ENCODE assay signal across 9 cellular contexts in genomic region chr4:7876096-7876993, GRCh38.
DNase-seq lines count a peak whose midpoint lies in the region; ATAC-seq, FAIRE-seq and TF ChIP-seq lines count a peak whose summit lies in the region.
"Had no signal": no experiment of that assay in that cellular context is flagged by ENCODE, and none has a peak within 500 bp of the region (broad histone marks: within the 10 kb centered on the region; RNA-seq: fewer than 3 reads in every experiment).

No MANE protein-coding gene starts in this region.

- H3K27me3 ChIP-seq in HAP-1 (ENCODE audit: low read depth) (no peaks in the 10 kb centered on the region), esophagus muscularis mucosa (no peaks in the 10 kb centered on the region), rectal smooth muscle tissue (ENCODE audit: control insufficient read depth, insufficient read depth, low read length) (no peaks in the 10 kb centered on the region)

- H3K9ac ChIP-seq in rectal smooth muscle tissue (ENCODE audit: low read length) (no peak overlapping the region), kidney (ENCODE audit: low read length in 2 of 2) (no peak overlapping the region)

- no peak for FAIRE-seq in kidney (lab: Jason Lieb, UNC)
- FAIRE-seq: islet of Langerhans had no signal

- intact Hi-C loops in esophagus muscularis mucosa (cut with DNase I), result loop anchor here (5.0 kb wide), 1 partner anchor 61 kb away; the partner anchor contains the start of gene AFAP1
- intact Hi-C loops in kidney (cut with DNase I), result no loop called here

- H3K27ac ChIP-seq in esophagus muscularis mucosa (replicated peaks in 1 of 4) (peak overlapping the region; percentile 74 to 89 (median 74)), rectal smooth muscle tissue (ENCODE audit: low read depth, low read length) (peak overlapping the region; percentile 75), kidney (ENCODE audit: low read depth in 2 of 2, low read length in 2 of 2) (no peak overlapping the region)

- H3K9me3 ChIP-seq in HAP-1, result no peaks in the 10 kb centered on the region
- H3K9me3 ChIP-seq in esophagus muscularis mucosa, result no peaks in the 10 kb centered on the region
- no peaks in the 10 kb centered on the region for H3K9me3 ChIP-seq in kidney (ENCODE audit: control insufficient read depth in 1 of 2, low read length in 2 of 2)

- ATAC-seq in activated CD4-positive, CD25-positive, alpha-beta regulatory T cell treated with anti-CD3 and anti-CD28 coated beads, Interleukin-2, amount 50 U/mL, for 24 hours, result peak; percentile 83 to 87

- 37% methylated on average over 17 of the region's 17 CpGs for WGBS in esophagus muscularis mucosa

- TF ChIP-seq CTCF in esophagus muscularis mucosa (IDR thresholded peaks at IDR 0.05) (peak; percentile 32 to 43 (median 37)), kidney (IDR thresholded peaks at IDR 0.05; ENCODE audit: borderline replicate concordance, extremely low read depth, insufficient read depth) (no peak)

- peak; percentile 30 to 57 for DNase-seq in HAP-1 (ENCODE audit: low spot score in 2 of 2)
- DNase-seq in esophagus muscularis mucosa (ENCODE audit: extremely low spot score), result no peak
- no peak for DNase-seq in GF-D8 (lab: John Stamatoyannopoulos, UW)
- no peak for DNase-seq in kidney
- DNase-seq in NCI-H2081 (lab: John Stamatoyannopoulos, UW), result no peak
- no peak for DNase-seq in COLO668 (lab: John Stamatoyannopoulos, UW; ENCODE audit: unreplicated experiment)

- H3K4me1 ChIP-seq in HAP-1 (peaks cover 12% of the 10 kb centered on the region), esophagus muscularis mucosa (peaks cover 29 to 86% (median 79%) of the 10 kb centered on the region in 4 donors), rectal smooth muscle tissue (ENCODE audit: control insufficient read depth, insufficient read depth, low read length) (peaks cover 44% of the 10 kb centered on the region), kidney (ENCODE audit: control insufficient read depth in 1 of 2, insufficient read depth in 1 of 2, low read depth in 1 of 2, low read length in 2 of 2) (peaks cover 0 to 5% of the 10 kb centered on the region in 2 donors)

- no peak for TF ChIP-seq EP300 in esophagus muscularis mucosa (IDR thresholded peaks at IDR 0.05)

- in situ Hi-C loops in HAP-1 (cut with MboI; ENCODE audit: low sequenced_read_pairs), result no loop called here

- H3K4me3 ChIP-seq in HAP-1 (no peak overlapping the region), esophagus muscularis mucosa (peak overlapping the region; percentile 17 to 36 (median 29)), rectal smooth muscle tissue (ENCODE audit: low read length) (peak overlapping the region; percentile 29), kidney (ENCODE audit: low read length in 2 of 2) (no peak overlapping the region)

- no peak for TF ChIP-seq POLR2A in esophagus muscularis mucosa (IDR thresholded peaks at IDR 0.05; ENCODE audit: low read depth)

- H3K36me3 ChIP-seq in HAP-1 (replicated peaks) (no peaks in the 10 kb centered on the region), esophagus muscularis mucosa (peaks cover 0 to 1% (median 0%) of the 10 kb centered on the region in 4 donors), rectal smooth muscle tissue (ENCODE audit: control insufficient read depth, insufficient read depth, low read length) (no peaks in the 10 kb centered on the region), kidney (ENCODE audit: control insufficient read depth in 1 of 2, insufficient read depth in 2 of 2, low read length in 2 of 2) (no peaks in the 10 kb centered on the region)

Comparison
In these comparisons a context has a peak if more than half of its experiments do, and no peak if none do; other contexts are left out.
1. DNase-seq: peak in HAP-1 (2 of 2); none in esophagus muscularis mucosa (single experiment), GF-D8 (single experiment), kidney (single experiment), NCI-H2081 (0 of 2) and COLO668 (single experiment).
2. H3K4me3 ChIP-seq: peak in esophagus muscularis mucosa (4 of 4) and rectal smooth muscle tissue (single experiment); none in HAP-1 (single experiment) and kidney (0 of 2).
3. H3K27ac ChIP-seq: peak in esophagus muscularis mucosa (4 of 4) and rectal smooth muscle tissue (single experiment); none in kidney (0 of 2).